Comparison of ENCODE assay signal across 1 cellular context in the genomic region with DNA sequence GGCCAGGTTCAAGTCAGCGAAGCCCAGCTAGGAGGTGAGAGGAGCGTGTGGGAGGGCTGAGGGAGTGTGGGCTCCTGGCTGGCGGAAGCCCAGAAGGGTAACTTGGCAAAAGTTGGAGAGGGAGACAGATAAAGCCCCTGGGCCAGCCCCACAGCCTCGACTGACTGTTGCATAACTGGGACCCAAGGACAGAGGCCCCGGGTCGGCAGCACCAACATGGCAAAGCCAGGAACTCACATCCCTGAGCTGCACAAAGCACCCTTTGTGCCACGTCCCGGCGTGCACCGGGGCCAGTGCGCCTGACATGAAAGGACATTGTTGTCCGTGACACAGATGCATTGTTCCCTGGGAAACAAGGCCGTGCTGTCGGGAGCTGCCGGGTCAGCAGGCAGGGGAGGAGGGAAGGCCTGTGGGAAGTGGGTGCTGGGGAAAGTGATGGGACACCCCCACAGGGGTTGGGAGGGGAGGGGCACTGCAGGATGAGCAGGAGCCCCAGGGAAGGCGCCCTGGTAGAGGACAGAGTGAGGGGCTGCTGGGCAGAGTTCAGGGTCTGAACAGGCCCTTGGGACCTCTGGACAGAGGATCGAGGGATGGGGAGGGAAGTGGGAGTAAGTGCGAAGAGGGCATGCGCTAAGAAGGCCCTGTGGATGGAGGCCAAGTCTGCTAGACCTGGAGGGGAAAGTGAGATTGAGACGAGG.
TF ChIP-seq lines count a peak whose summit lies in the region.

No MANE protein-coding gene starts in this region.

TF ChIP-seq in IMR-90, 13 proteins besides CTCF, POLR2A, EP300 and RAD21:
- TF ChIP-seq, protein P1, sequence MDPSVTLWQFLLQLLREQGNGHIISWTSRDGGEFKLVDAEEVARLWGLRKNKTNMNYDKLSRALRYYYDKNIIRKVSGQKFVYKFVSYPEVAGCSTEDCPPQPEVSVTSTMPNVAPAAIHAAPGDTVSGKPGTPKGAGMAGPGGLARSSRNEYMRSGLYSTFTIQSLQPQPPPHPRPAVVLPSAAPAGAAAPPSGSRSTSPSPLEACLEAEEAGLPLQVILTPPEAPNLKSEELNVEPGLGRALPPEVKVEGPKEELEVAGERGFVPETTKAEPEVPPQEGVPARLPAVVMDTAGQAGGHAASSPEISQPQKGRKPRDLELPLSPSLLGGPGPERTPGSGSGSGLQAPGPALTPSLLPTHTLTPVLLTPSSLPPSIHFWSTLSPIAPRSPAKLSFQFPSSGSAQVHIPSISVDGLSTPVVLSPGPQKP (IDR thresholded peaks at IDR 0.05; ENCODE audit: borderline replicate concordance, low read depth, low read length) = no peak
- TF ChIP-seq CEBPB (IDR thresholded peaks at IDR 0.05; ENCODE audit: low read depth, low read length) (no peak), MXI1 (IDR thresholded peaks at IDR 0.05; ENCODE audit: borderline replicate concordance, low read depth, low read length) (no peak), RCOR1 (IDR thresholded peaks at IDR 0.05; ENCODE audit: insufficient replicate concordance, low read length) (no peak), NFE2L2 (IDR thresholded peaks at IDR 0.05; ENCODE audit: low read depth, low read length) (no peak)
